7 cellular contexts compared by ENCODE assay signal in the genomic region with DNA sequence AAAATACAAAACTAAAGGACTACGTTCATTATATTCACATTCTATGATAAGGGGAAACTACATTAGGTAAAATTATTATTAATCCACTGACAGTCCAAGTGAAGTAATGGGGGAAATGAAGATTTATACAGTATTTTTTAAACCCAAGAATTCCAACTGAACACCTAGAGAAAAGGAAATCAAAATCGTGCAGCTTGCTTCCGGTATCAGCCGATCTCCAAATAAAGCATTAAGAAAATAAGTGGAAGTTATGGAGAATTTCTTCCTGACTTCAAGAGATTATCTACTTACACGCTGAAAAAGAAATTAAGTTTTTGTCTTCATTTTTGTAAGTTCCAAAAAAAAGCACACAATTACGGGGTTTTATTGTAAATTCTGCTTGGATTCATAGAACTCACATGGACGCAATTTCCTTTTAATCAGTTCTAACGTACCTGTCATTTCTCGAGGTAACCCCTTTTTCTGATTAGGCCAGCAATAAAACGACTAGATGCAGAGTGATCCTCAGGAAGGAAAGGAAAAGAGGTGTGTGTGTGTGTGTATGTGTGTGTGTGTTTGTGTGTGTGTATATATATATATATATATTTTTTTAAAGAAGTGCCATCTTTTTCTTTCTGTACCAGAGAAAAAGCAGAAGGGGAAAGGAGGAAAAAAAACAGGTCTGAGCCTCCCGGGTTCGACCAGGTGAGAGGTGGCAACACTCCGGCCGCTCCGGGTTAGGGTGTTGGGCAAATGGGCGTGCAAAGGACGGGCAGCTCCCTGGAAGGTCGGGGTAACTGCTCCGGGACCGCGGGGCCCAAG. TPM values are rescaled to one million over a fixed set of nuclear protein-coding genes. Genes with fewer than 3 reads are reported as not detected.
A peak's percentile ranks its signal among the peaks of the same experiment; 100 is the strongest.
DNase-seq lines count a peak whose midpoint lies in the region; ATAC-seq lines count a peak whose summit lies in the region.

No MANE protein-coding gene starts in this region.

- no peak for ATAC-seq in central memory CD8-positive, alpha-beta T cell (replicated peaks; ENCODE audit: extremely low read depth, poor library complexity, severe bottlenecking)
- no peak for ATAC-seq in aorta (ENCODE audit: low FRiP score)

- H3K9me3 ChIP-seq in mesenchymal stem cell (ENCODE audit: control insufficient read depth, low read length): no peaks in the 10 kb centered on the region
- no peaks in the 10 kb centered on the region for H3K9me3 ChIP-seq in aorta (ENCODE audit: control insufficient read depth, low read length)

- no peak overlapping the region for H3K14ac ChIP-seq in mesenchymal stem cell (ENCODE audit: low read length in 2 of 2)

- no peak overlapping the region for H2BK12ac ChIP-seq in mesenchymal stem cell (ENCODE audit: low read length in 2 of 2)

- peaks cover 15% of the 10 kb centered on the region for H3K4me1 ChIP-seq in mesenchymal stem cell (ENCODE audit: control insufficient read depth, insufficient read depth, low read depth, low read length)
- peaks cover 0 to 2% of the 10 kb centered on the region in 2 donors for H3K4me1 ChIP-seq in aorta (ENCODE audit: control insufficient read depth in 1 of 2, insufficient read depth in 2 of 2, low read length in 2 of 2)

- peaks cover 52% of the 10 kb centered on the region for H3K4me1 Mint-ChIP-seq in central memory CD8-positive, alpha-beta T cell

- peak; percentile 66 for DNase-seq in GF-D8 (lab: John Stamatoyannopoulos, UW)
- peak; percentile 46 for DNase-seq in NAMALWA (ENCODE audit: low spot score)
- DNase-seq in central memory CD8-positive, alpha-beta T cell (ENCODE audit: low spot score in 2 of 2): no peak
- peak; percentile 36 for DNase-seq in mesenchymal stem cell
- DNase-seq in aorta: no peak
- DNase-seq in caudate nucleus (lab: John Stamatoyannopoulos, UW): no peak
- DNase-seq in NCI-H446 (lab: John Stamatoyannopoulos, UW): no peak

- H3K36me3 ChIP-seq in mesenchymal stem cell (ENCODE audit: control insufficient read depth in 1 of 2, insufficient read depth in 2 of 2, low read depth in 1 of 2, low read length in 2 of 2): peaks cover 0 to 3% of the 10 kb centered on the region in 2 experiments
- no peaks in the 10 kb centered on the region for H3K36me3 ChIP-seq in aorta (ENCODE audit: control insufficient read depth in 1 of 2, insufficient read depth in 2 of 2, low read length in 1 of 2)

- H3K36me3 Mint-ChIP-seq in central memory CD8-positive, alpha-beta T cell (ENCODE audit: insufficient read depth): peaks cover 18% of the 10 kb centered on the region

- intact Hi-C loops in aorta (cut with DNase I): loop anchor here (1.0 to 10.0 kb wide), 3 partner anchors 69 to 584 kb away; no protein-coding TSS in a partner anchor

- no peaks in the 10 kb centered on the region for H3K27me3 Mint-ChIP-seq in central memory CD8-positive, alpha-beta T cell

- peak overlapping the region; percentile 52 for H2BK15ac ChIP-seq in mesenchymal stem cell (ENCODE audit: low read depth, poor library complexity, severe bottlenecking)

- H3K4ac ChIP-seq in mesenchymal stem cell (ENCODE audit: low read depth in 1 of 2, low read length in 2 of 2): peak overlapping the region in 1 of 2 experiments; percentile 61

- no peak overlapping the region for H2BK120ac ChIP-seq in mesenchymal stem cell (ENCODE audit: low read depth, low read length)

- peak overlapping the region; percentile 86 for H2AFZ ChIP-seq in mesenchymal stem cell (ENCODE audit: low read depth, low read length)

- H3K27me3 ChIP-seq in mesenchymal stem cell (ENCODE audit: control insufficient read depth in 1 of 2, insufficient read depth in 1 of 2, low read length in 2 of 2) (no peaks in the 10 kb centered on the region), aorta (ENCODE audit: control insufficient read depth in 1 of 2, insufficient read depth in 2 of 2, low read length in 1 of 2) (no peaks in the 10 kb centered on the region)

- H2AK5ac ChIP-seq in mesenchymal stem cell (ENCODE audit: low read length, severe bottlenecking): no peak overlapping the region

- peak overlapping the region; percentile 51 for H3K4me2 ChIP-seq in mesenchymal stem cell (ENCODE audit: low read length, poor library complexity, severe bottlenecking)

- H3K79me1 ChIP-seq in mesenchymal stem cell (replicated peaks; ENCODE audit: low read length, poor library complexity, severe bottlenecking): peaks cover 16% of the 10 kb centered on the region

- no peak overlapping the region for H4K91ac ChIP-seq in mesenchymal stem cell (ENCODE audit: low read length)

- H3K9ac ChIP-seq in mesenchymal stem cell (ENCODE audit: low read length): peak overlapping the region; percentile 87

- H3K27ac ChIP-seq in mesenchymal stem cell (ENCODE audit: low read length, poor library complexity, severe bottlenecking): peak overlapping the region; percentile 57
- no peak overlapping the region for H3K27ac ChIP-seq in aorta (ENCODE audit: low read depth in 1 of 2, low read length in 2 of 2)
- no peak overlapping the region for H3K27ac ChIP-seq in caudate nucleus (ENCODE audit: low read depth, low read length)

- H3K4me3 Mint-ChIP-seq in central memory CD8-positive, alpha-beta T cell: peak overlapping the region; percentile 89

- H3K27ac Mint-ChIP-seq in central memory CD8-positive, alpha-beta T cell (ENCODE audit: low read depth): peak overlapping the region; percentile 95

- WGBS in mesenchymal stem cell: 2% methylated on average over 15 of the region's 21 CpGs
- 1% methylated on average over 21 of the region's 21 CpGs for WGBS in aorta, 2 donors

- H3K18ac ChIP-seq in mesenchymal stem cell (ENCODE audit: low read depth in 1 of 2, low read length in 2 of 2): peak overlapping the region; percentile 54 to 91

- H2BK5ac ChIP-seq in mesenchymal stem cell (ENCODE audit: low read depth, low read length, poor library complexity, severe bottlenecking): peak overlapping the region; percentile 19

- H3K23ac ChIP-seq in mesenchymal stem cell (ENCODE audit: low read length in 2 of 2): peak overlapping the region in 1 of 2 experiments; percentile 96

- no peaks in the 10 kb centered on the region for H3K9me3 Mint-ChIP-seq in central memory CD8-positive, alpha-beta T cell

- no peak overlapping the region for H4K8ac ChIP-seq in mesenchymal stem cell (ENCODE audit: low read length)

- peak overlapping the region; percentile 87 to 91 for H3K4me3 ChIP-seq in mesenchymal stem cell (ENCODE audit: insufficient read depth in 1 of 2, low read depth in 1 of 2, low read length in 2 of 2)
- peak overlapping the region; percentile 64 to 89 for H3K4me3 ChIP-seq in aorta (ENCODE audit: low read length in 2 of 2)

RNA-seq across cellular contexts. Expression of a gene that starts 1.1 kb away (rescaled TPM):
- 7.1 TPM for polyA plus RNA-seq in mesenchymal stem cell (2013, experiment 1 of 2)
- polyA plus RNA-seq in mesenchymal stem cell (2013, experiment 2 of 2): 6.9 TPM
- total RNA-seq in aorta: 10 to 100 TPM; 37.8 to 50.2 TPM
- polyA plus RNA-seq in aorta: 1 to 10 TPM; 8.3 to 8.6 TPM

Comparison
In these comparisons a context has a peak if more than half of its experiments do, and no peak if none do; other contexts are left out.
1. DNase-seq: peak in GF-D8 (single experiment), NAMALWA (single experiment) and mesenchymal stem cell (single experiment); none in central memory CD8-positive, alpha-beta T cell (0 of 2), aorta (0 of 2), caudate nucleus (0 of 61) and NCI-H446 (0 of 2).